In the genomic region with DNA sequence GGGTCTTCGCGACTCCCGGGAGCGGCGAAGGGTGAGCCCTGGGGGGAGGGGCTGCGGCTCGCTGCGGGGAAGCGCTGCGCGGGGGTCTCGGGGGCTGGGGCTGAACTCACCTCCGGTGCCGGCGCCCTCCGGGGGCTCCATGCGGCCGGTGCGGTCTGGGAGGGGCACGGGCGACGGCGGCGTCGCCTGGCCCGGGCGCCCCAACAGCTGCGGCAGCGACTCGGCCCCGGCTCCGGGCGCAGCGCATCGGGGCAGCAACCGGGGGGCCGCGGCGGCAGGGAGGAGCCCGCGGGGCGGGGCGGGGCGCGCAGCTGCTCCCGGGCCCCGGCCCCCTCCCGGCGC, we compare ENCODE assay signal across 8 cellular contexts. TPM values are rescaled to one million over a fixed set of nuclear protein-coding genes. Genes with fewer than 3 reads are reported as not detected.
A peak's percentile ranks its signal among the peaks of the same experiment; 100 is the strongest.
DNase-seq lines count a peak whose midpoint lies in the region; ATAC-seq and TF ChIP-seq lines count a peak whose summit lies in the region.

A gene with protein sequence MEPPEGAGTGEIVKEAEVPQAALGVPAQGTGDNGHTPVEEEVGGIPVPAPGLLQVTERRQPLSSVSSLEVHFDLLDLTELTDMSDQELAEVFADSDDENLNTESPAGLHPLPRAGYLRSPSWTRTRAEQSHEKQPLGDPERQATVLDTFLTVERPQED (minus strand): TSS at position 256 of the 342 bp plus-strand sequence. CDS start 115 bp downstream, at position 141.

- no TSS peak for BruUV-seq in A673 (replicated peaks; lab: Mats Ljungman, UMichigan)

- peak within 1 kb of the TSS; percentile 42 for H3K4me2 ChIP-seq in KMS-11

- no peaks in the 10 kb centered on the region for H3K36me3 ChIP-seq in A673 (ENCODE audit: insufficient read depth, low read length, poor library complexity, severe bottlenecking)
- no peaks in the 10 kb centered on the region for H3K36me3 ChIP-seq in KMS-11 (ENCODE audit: insufficient read depth)
- H3K36me3 ChIP-seq in colonic mucosa, result no peaks in the 10 kb centered on the region
- H3K36me3 ChIP-seq in muscle layer of colon (ENCODE audit: insufficient read depth, low read length), result no peaks in the 10 kb centered on the region

- H2AFZ ChIP-seq in KMS-11 (ENCODE audit: low read depth), result peak within 1 kb of the TSS; percentile 54; the same call in 1 of the 2 replicates

- ATAC-seq in HG02571 (IDR thresholded peaks at IDR 0.05; ENCODE audit: unreplicated experiment) (no peak), GM19455 (IDR thresholded peaks at IDR 0.05; ENCODE audit: unreplicated experiment) (no peak)

- no peaks in the 10 kb centered on the region for H4K20me1 ChIP-seq in KMS-11 (ENCODE audit: insufficient read depth)

- peak within 1 kb of the TSS; percentile 86 for H3K4me3 ChIP-seq in A673 (ENCODE audit: low read depth, low read length, poor library complexity, severe bottlenecking)
- no peak within 1 kb of the TSS for H3K4me3 ChIP-seq in KMS-11 (IDR thresholded peaks at IDR 0.05; ENCODE audit: insufficient read depth, low read depth, low read length)
- peak within 1 kb of the TSS; percentile 53 for H3K4me3 ChIP-seq in colonic mucosa
- H3K4me3 ChIP-seq in muscle layer of colon (ENCODE audit: low read depth in 1 of 2, low read length in 2 of 2), result peak within 1 kb of the TSS; percentile 45 to 65

- H3K9me3 ChIP-seq in A673 (ENCODE audit: low read depth, low read length, poor library complexity, severe bottlenecking) (no peaks in the 10 kb centered on the region), colonic mucosa (no peaks in the 10 kb centered on the region), muscle layer of colon (ENCODE audit: low read length) (no peaks in the 10 kb centered on the region)

- CTCF ChIA-PET in A673 (lab: Charles Lee), result no interaction called here

- POLR2A ChIA-PET in A673 (lab: Charles Lee; ENCODE audit: low non-redundant PET), result no interaction called here

- peak within 1 kb of the TSS; percentile 42; the same call in 1 of the 2 replicates for H3K9ac ChIP-seq in KMS-11
- H3K9ac ChIP-seq in colonic mucosa (ENCODE audit: low read depth in 2 of 2, low read length in 2 of 2), result peak within 1 kb of the TSS; percentile 34 to 76
- no peak within 1 kb of the TSS for H3K9ac ChIP-seq in muscle layer of colon (ENCODE audit: low read length)

- H3K4me1 ChIP-seq in A673 (ENCODE audit: insufficient read depth, low read length, poor library complexity, severe bottlenecking) (peaks cover 27% of the 10 kb centered on the region), KMS-11 (ENCODE audit: low read depth, poor library complexity, severe bottlenecking) (peaks cover 6% of the 10 kb centered on the region), colonic mucosa (peaks cover 3% of the 10 kb centered on the region), muscle layer of colon (ENCODE audit: insufficient read depth, low read length) (peaks cover 20% of the 10 kb centered on the region)

- no peaks in the 10 kb centered on the region for H3K27me3 ChIP-seq in A673 (replicated peaks; ENCODE audit: insufficient read depth, low read depth, low read length, poor library complexity)
- peaks cover 18% of the 10 kb centered on the region for H3K27me3 ChIP-seq in KMS-11 (ENCODE audit: insufficient read depth, low read depth)
- no peaks in the 10 kb centered on the region for H3K27me3 ChIP-seq in colonic mucosa
- H3K27me3 ChIP-seq in muscle layer of colon (ENCODE audit: control insufficient read depth in 1 of 2, insufficient read depth in 2 of 2, low read length in 2 of 2), result no peaks in the 10 kb centered on the region

- DNase-seq in A673 (ENCODE audit: low spot score) (no peak), colonic mucosa (no peak), mesenteric fat pad (ENCODE audit: low spot score) (no peak)
- DNase-seq in stimulated activated CD4-positive, alpha-beta T cell treated with anti-CD3 and anti-CD28 coated beads, Interleukin-12 subunit alpha, Interleukin-12 subunit beta, amount 100 ng/mL, for 4 hours, result no peak

- H3K27ac ChIP-seq in A673 (ENCODE audit: low read depth, low read length, poor library complexity, severe bottlenecking), result peak within 1 kb of the TSS; percentile 90
- no peak within 1 kb of the TSS for H3K27ac ChIP-seq in KMS-11
- H3K27ac ChIP-seq in colonic mucosa, result no peak within 1 kb of the TSS
- H3K27ac ChIP-seq in muscle layer of colon (ENCODE audit: low read depth, low read length), result no peak within 1 kb of the TSS

- no peak for TF ChIP-seq CTCF in A673 (conservative IDR thresholded peaks at IDR 0.05; ENCODE audit: low read depth, low read length)
- TF ChIP-seq CTCF in KMS-11 (conservative IDR thresholded peaks at IDR 0.05; ENCODE audit: low read depth, low read length), result no peak
- no peak for TF ChIP-seq CTCF in colonic mucosa (IDR thresholded peaks at IDR 0.05)

- H3K79me2 ChIP-seq in KMS-11 (ENCODE audit: insufficient read depth, low read depth), result no peaks in the 10 kb centered on the region

- intact Hi-C loops in A673 (cut with micrococcal nuclease; ENCODE audit: unreplicated experiment), result no loop called here
- intact Hi-C loops in colonic mucosa (cut with DNase I), result no loop called here

RNA-seq across cellular contexts. Expression of the gene that starts here (rescaled TPM):
- total RNA-seq in A673 (2021) (24.6 and 31.9 TPM in 2 replicates), colonic mucosa (1 to 10 TPM; 2.2 to 5.5 TPM), mesenteric fat pad (2.6 TPM)
